ENCODE assay signal across 1 cellular context in genomic region chrX:101973066-101973465, GRCh38.
TF ChIP-seq lines count a peak whose summit lies in the region.

No MANE protein-coding gene starts in this region.

TF ChIP-seq in H1, 55 proteins besides CTCF, POLR2A, EP300 and RAD21:
- TF ChIP-seq USF2 (IDR thresholded peaks at IDR 0.05; ENCODE audit: low read length), result no peak
- TF ChIP-seq POU5F1 (IDR thresholded peaks at IDR 0.05; ENCODE audit: low read depth, low read length), result no peak
- TF ChIP-seq CBX5 (IDR thresholded peaks at IDR 0.05; ENCODE audit: low read depth, low read length), result no peak
- no peak for TF ChIP-seq BACH1 (IDR thresholded peaks at IDR 0.05; ENCODE audit: low read length)
- TF ChIP-seq TAF7 (optimal IDR thresholded peaks at IDR 0.05; ENCODE audit: borderline replicate concordance, low read depth, low read length), result no peak
- TF ChIP-seq CHD1 (IDR thresholded peaks at IDR 0.05; ENCODE audit: low read depth, low read length), result no peak
- TF ChIP-seq SUZ12 (IDR thresholded peaks at IDR 0.05; ENCODE audit: low read length), result no peak
- TF ChIP-seq ATF2 (IDR thresholded peaks at IDR 0.05; ENCODE audit: low read length), result no peak
- no peak for TF ChIP-seq KDM4A (IDR thresholded peaks at IDR 0.05; ENCODE audit: low read depth, low read length, severe bottlenecking)
- TF ChIP-seq KDM5A (IDR thresholded peaks at IDR 0.05; ENCODE audit: low read length), result no peak
- TF ChIP-seq TCF12 (IDR thresholded peaks at IDR 0.05; ENCODE audit: low read depth, low read length), result no peak
- TF ChIP-seq GTF2F1 (IDR thresholded peaks at IDR 0.05; ENCODE audit: borderline replicate concordance, low read depth, low read length), result no peak
- no peak for TF ChIP-seq POLR2AphosphoS5 (IDR thresholded peaks at IDR 0.05; ENCODE audit: low read depth, low read length)
- TF ChIP-seq MAX (IDR thresholded peaks at IDR 0.05), result no peak
- TF ChIP-seq YY1 (IDR thresholded peaks at IDR 0.05; ENCODE audit: low read depth, low read length), result no peak
- TF ChIP-seq MAFK (IDR thresholded peaks at IDR 0.05; ENCODE audit: low read depth, low read length), result no peak
- TF ChIP-seq HDAC6 (IDR thresholded peaks at IDR 0.05; ENCODE audit: low read depth, low read length), result no peak
